In genomic region chr22:20238567-20239062, GRCh38 we compare ENCODE assay signal across 1 cellular context.
TF ChIP-seq lines count a peak whose summit lies in the region.

No MANE protein-coding gene starts in this region.

TF ChIP-seq in K562, 482 proteins besides CTCF, POLR2A, EP300 and RAD21 (continued from another document and continues in another):
- TF ChIP-seq RREB1 (CRISPR knock-in tag; IDR thresholded peaks at IDR 0.05) (peak; percentile 87; the same call in 1 of the 2 replicates), DACH1 (IDR thresholded peaks at IDR 0.05; ENCODE audit: partially characterized antibody) (peak; percentile 60), ZNF644 (tag; IDR thresholded peaks at IDR 0.05; ENCODE audit: low read depth) (no peak), SREBF1 (IDR thresholded peaks at IDR 0.05; ENCODE audit: borderline replicate concordance, low read depth, low read length) (no peak; the same call in 1 of the 2 replicates), ELK1 (CRISPR knock-in tag; IDR thresholded peaks at IDR 0.05) (no peak), CSDE1 (IDR thresholded peaks at IDR 0.05) (no peak), MAX (CRISPR knock-in tag; IDR thresholded peaks at IDR 0.05) (no peak), RBM14 (IDR thresholded peaks at IDR 0.05; ENCODE audit: borderline replicate concordance, insufficient read depth, low read depth, low read length) (peak; percentile 16; the same call in 1 of the 2 replicates), DPF2 (IDR thresholded peaks at IDR 0.05) (no peak), MGA (IDR thresholded peaks at IDR 0.05) (no peak), EHMT2 (IDR thresholded peaks at IDR 0.05) (no peak), ARID3B (CRISPR knock-in tag; IDR thresholded peaks at IDR 0.05; ENCODE audit: borderline replicate concordance) (peak; percentile 82; the same call in 1 of the 2 replicates), EZH2 (IDR thresholded peaks at IDR 0.05; ENCODE audit: borderline replicate concordance, low read depth, low read length) (no peak), ZNF134 (CRISPR knock-in tag; conservative IDR thresholded peaks at IDR 0.05) (no peak), MTA2 (IDR thresholded peaks at IDR 0.05; ENCODE audit: low read depth) (no peak), HDAC8 (tag; IDR thresholded peaks at IDR 0.05) (no peak), PTTG1 (tag; IDR thresholded peaks at IDR 0.05; ENCODE audit: low read depth) (no peak), GMEB1 (CRISPR knock-in tag; IDR thresholded peaks at IDR 0.05) (no peak), CHD1 (IDR thresholded peaks at IDR 0.05; ENCODE audit: low read length) (no peak), MYNN (IDR thresholded peaks at IDR 0.05) (peak; percentile 70; the same call in 1 of the 2 replicates), MYNN (CRISPR knock-in tag; IDR thresholded peaks at IDR 0.05) (no peak), ZNF165 (CRISPR knock-in tag; IDR thresholded peaks at IDR 0.05; ENCODE audit: borderline replicate concordance) (no peak; the same call in 1 of the 2 replicates), ZNF24 (IDR thresholded peaks at IDR 0.05) (no peak), ZNF175 (CRISPR knock-in tag; IDR thresholded peaks at IDR 0.05; ENCODE audit: low read depth) (no peak), THRA (IDR thresholded peaks at IDR 0.05) (no peak), FOS (IDR thresholded peaks at IDR 0.05; ENCODE audit: extremely low read depth, insufficient read length) (no peak), ETV6 (IDR thresholded peaks at IDR 0.05; ENCODE audit: borderline replicate concordance in 1 of 2, low read depth in 2 of 2, low read length in 1 of 2) (no peak), ETV6 (CRISPR knock-in tag; IDR thresholded peaks at IDR 0.05; ENCODE audit: borderline replicate concordance) (no peak), SRF (CRISPR knock-in tag; IDR thresholded peaks at IDR 0.05) (peak in 1 of 2 experiments; percentile 12; a peak in 1 of 4 replicates), TFAM (CRISPR knock-in tag; conservative IDR thresholded peaks at IDR 0.05) (no peak)
